1 cellular context compared by ENCODE assay signal in the genomic region with DNA sequence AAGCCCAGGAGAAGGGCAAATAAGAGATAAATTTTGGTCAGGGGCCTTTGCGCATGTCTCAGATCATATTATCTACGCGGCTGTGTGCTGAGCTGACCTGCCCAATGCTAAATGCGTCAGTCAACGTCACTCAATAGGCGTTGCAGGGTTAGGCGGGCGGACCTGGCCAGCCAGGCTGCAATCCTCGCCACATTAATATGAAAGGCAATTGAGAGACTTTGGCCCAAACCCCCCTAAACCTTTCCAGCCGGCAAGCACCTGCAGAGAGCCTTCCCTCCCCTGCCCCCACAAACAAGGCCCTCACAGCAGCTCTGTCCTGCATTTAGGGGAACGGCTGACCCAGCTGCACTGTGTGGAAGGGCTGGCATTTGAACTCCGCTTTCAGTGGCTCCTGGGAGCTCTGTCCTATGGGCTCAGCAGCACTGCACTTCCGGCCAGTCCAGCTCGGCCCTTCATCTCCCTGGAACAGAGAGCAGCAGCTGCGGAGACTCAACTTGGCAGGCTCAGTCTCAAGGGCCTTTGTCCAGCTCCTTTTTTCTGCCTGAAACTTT.
A peak's percentile ranks its signal among the peaks of the same experiment; 100 is the strongest.
TF ChIP-seq lines count a peak whose summit lies in the region.

No MANE protein-coding gene starts in this region.

TF ChIP-seq in HepG2, 621 proteins besides CTCF, POLR2A, EP300 and RAD21 (continued from another document):
- TF ChIP-seq ATF1 (CRISPR knock-in tag; IDR thresholded peaks at IDR 0.05) = peak; percentile 31; the same call in 1 of the 2 replicates
- TF ChIP-seq POGZ (CRISPR knock-in tag; IDR thresholded peaks at IDR 0.05) = 0 out of 2 replicates have a peak, but pooled peaks have one; percentile 12
- peak; percentile 46; the same call in 1 of the 2 replicates for TF ChIP-seq ZHX2 (IDR thresholded peaks at IDR 0.05; ENCODE audit: low read depth)
- TF ChIP-seq ZHX2 (CRISPR knock-in tag; IDR thresholded peaks at IDR 0.05; ENCODE audit: borderline replicate concordance) = no peak
- TF ChIP-seq, protein P1, sequence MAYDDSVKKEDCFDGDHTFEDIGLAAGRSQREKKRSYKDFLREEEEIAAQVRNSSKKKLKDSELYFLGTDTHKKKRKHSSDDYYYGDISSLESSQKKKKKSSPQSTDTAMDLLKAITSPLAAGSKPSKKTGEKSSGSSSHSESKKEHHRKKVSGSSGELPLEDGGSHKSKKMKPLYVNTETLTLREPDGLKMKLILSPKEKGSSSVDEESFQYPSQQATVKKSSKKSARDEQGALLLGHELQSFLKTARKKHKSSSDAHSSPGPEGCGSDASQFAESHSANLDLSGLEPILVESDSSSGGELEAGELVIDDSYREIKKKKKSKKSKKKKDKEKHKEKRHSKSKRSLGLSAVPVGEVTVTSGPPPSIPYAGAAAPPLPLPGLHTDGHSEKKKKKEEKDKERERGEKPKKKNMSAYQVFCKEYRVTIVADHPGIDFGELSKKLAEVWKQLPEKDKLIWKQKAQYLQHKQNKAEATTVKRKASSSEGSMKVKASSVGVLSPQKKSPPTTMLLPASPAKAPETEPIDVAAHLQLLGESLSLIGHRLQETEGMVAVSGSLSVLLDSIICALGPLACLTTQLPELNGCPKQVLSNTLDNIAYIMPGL (CRISPR knock-in tag; IDR thresholded peaks at IDR 0.05; ENCODE audit: borderline replicate concordance in 1 of 2, low read depth in 1 of 2) = no peak
- no peak for TF ChIP-seq ZNF124 (CRISPR knock-in tag; IDR thresholded peaks at IDR 0.05)
- no peak for TF ChIP-seq FLYWCH1 (CRISPR knock-in tag; IDR thresholded peaks at IDR 0.05)
- TF ChIP-seq U2AF1 (optimal IDR thresholded peaks at IDR 0.05; ENCODE audit: low read depth, low read length) = peak; percentile 52
- no peak for TF ChIP-seq MZF1 (CRISPR knock-in tag; IDR thresholded peaks at IDR 0.05; ENCODE audit: borderline replicate concordance)
- TF ChIP-seq, protein P2, sequence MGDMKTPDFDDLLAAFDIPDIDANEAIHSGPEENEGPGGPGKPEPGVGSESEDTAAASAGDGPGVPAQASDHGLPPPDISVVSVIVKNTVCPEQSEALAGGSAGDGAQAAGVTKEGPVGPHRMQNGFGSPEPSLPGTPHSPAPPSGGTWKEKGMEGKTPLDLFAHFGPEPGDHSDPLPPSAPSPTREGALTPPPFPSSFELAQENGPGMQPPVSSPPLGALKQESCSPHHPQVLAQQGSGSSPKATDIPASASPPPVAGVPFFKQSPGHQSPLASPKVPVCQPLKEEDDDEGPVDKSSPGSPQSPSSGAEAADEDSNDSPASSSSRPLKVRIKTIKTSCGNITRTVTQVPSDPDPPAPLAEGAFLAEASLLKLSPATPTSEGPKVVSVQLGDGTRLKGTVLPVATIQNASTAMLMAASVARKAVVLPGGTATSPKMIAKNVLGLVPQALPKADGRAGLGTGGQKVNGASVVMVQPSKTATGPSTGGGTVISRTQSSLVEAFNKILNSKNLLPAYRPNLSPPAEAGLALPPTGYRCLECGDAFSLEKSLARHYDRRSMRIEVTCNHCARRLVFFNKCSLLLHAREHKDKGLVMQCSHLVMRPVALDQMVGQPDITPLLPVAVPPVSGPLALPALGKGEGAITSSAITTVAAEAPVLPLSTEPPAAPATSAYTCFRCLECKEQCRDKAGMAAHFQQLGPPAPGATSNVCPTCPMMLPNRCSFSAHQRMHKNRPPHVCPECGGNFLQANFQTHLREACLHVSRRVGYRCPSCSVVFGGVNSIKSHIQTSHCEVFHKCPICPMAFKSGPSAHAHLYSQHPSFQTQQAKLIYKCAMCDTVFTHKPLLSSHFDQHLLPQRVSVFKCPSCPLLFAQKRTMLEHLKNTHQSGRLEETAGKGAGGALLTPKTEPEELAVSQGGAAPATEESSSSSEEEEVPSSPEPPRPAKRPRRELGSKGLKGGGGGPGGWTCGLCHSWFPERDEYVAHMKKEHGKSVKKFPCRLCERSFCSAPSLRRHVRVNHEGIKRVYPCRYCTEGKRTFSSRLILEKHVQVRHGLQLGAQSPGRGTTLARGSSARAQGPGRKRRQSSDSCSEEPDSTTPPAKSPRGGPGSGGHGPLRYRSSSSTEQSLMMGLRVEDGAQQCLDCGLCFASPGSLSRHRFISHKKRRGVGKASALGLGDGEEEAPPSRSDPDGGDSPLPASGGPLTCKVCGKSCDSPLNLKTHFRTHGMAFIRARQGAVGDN (CRISPR knock-in tag; IDR thresholded peaks at IDR 0.05) = peak; percentile 86
- no peak for TF ChIP-seq RXRB (CRISPR knock-in tag; IDR thresholded peaks at IDR 0.05; ENCODE audit: borderline replicate concordance)
- 0 out of 2 replicates have a peak, but pooled peaks have one; percentile 22 for TF ChIP-seq ZNF598 (CRISPR knock-in tag; IDR thresholded peaks at IDR 0.05; ENCODE audit: borderline replicate concordance)
- no peak for TF ChIP-seq JARID2 (CRISPR knock-in tag; IDR thresholded peaks at IDR 0.05; ENCODE audit: insufficient replicate concordance)
- 0 out of 2 replicates have a peak, but pooled peaks have one; percentile 23 for TF ChIP-seq HNRNPL (IDR thresholded peaks at IDR 0.05; ENCODE audit: low read depth, low read length)
- TF ChIP-seq CHD4 (IDR thresholded peaks at IDR 0.05; ENCODE audit: borderline replicate concordance, low read length) = no peak
- peak; percentile 68; the same call in 1 of the 2 replicates for TF ChIP-seq ZBTB21 (CRISPR knock-in tag; IDR thresholded peaks at IDR 0.05)
- peak; percentile 15; the same call in 1 of the 2 replicates for TF ChIP-seq GABPA (IDR thresholded peaks at IDR 0.05; ENCODE audit: low read depth, low read length)
- peak; percentile 64 for TF ChIP-seq GABPA (CRISPR knock-in tag; IDR thresholded peaks at IDR 0.05; ENCODE audit: low read depth)
- 0 out of 2 replicates have a peak, but pooled peaks have one; percentile 24 for TF ChIP-seq PHF20 (CRISPR knock-in tag; IDR thresholded peaks at IDR 0.05)
- TF ChIP-seq, protein P3, sequence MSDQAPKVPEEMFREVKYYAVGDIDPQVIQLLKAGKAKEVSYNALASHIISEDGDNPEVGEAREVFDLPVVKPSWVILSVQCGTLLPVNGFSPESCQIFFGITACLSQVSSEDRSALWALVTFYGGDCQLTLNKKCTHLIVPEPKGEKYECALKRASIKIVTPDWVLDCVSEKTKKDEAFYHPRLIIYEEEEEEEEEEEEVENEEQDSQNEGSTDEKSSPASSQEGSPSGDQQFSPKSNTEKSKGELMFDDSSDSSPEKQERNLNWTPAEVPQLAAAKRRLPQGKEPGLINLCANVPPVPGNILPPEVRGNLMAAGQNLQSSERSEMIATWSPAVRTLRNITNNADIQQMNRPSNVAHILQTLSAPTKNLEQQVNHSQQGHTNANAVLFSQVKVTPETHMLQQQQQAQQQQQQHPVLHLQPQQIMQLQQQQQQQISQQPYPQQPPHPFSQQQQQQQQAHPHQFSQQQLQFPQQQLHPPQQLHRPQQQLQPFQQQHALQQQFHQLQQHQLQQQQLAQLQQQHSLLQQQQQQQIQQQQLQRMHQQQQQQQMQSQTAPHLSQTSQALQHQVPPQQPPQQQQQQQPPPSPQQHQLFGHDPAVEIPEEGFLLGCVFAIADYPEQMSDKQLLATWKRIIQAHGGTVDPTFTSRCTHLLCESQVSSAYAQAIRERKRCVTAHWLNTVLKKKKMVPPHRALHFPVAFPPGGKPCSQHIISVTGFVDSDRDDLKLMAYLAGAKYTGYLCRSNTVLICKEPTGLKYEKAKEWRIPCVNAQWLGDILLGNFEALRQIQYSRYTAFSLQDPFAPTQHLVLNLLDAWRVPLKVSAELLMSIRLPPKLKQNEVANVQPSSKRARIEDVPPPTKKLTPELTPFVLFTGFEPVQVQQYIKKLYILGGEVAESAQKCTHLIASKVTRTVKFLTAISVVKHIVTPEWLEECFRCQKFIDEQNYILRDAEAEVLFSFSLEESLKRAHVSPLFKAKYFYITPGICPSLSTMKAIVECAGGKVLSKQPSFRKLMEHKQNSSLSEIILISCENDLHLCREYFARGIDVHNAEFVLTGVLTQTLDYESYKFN (CRISPR knock-in tag; conservative IDR thresholded peaks at IDR 0.05) = peak; percentile 9
- no peak for TF ChIP-seq ZBTB25 (CRISPR knock-in tag; IDR thresholded peaks at IDR 0.05)
- TF ChIP-seq XRCC5 (optimal IDR thresholded peaks at IDR 0.05; ENCODE audit: low read length) = peak; percentile 41
- 0 out of 2 replicates have a peak, but pooled peaks have one; percentile 13 for TF ChIP-seq EEA1 (CRISPR knock-in tag; IDR thresholded peaks at IDR 0.05; ENCODE audit: borderline replicate concordance)
- TF ChIP-seq ZBTB49 (CRISPR knock-in tag; IDR thresholded peaks at IDR 0.05; ENCODE audit: borderline replicate concordance) = no peak
- peak; percentile 32; the same call in 1 of the 2 replicates for TF ChIP-seq HOXA3 (CRISPR knock-in tag; IDR thresholded peaks at IDR 0.05)
- TF ChIP-seq SAFB2 (CRISPR knock-in tag; IDR thresholded peaks at IDR 0.05; ENCODE audit: borderline replicate concordance, low read depth) = 0 out of 2 replicates have a peak, but pooled peaks have one; percentile 39
- peak; percentile 74 for TF ChIP-seq GABPB1 (CRISPR knock-in tag; IDR thresholded peaks at IDR 0.05)
- no peak for TF ChIP-seq KDM1A (CRISPR knock-in tag; IDR thresholded peaks at IDR 0.05)
